Comparison of ENCODE assay signal across 1 cellular context in the genomic region with DNA sequence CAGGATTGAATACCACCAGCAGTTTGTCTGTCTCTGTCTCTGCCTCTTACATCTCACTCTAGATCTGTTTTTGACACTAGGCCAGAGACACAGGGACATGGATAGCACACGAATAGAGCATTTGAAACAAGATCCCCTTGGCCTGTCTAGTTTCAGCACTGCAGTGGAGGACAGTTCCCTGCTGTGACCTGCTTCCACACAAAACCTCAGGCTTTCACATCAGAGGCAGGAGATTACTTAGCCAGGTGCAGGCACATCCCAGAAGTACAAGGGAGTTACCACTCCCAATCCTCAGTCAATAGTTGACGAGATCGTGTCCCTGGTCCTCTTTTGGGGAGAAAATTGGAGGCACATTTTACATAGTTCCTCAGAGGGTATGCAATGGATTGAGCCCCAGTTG.
TF ChIP-seq lines count a peak whose summit lies in the region.

No MANE protein-coding gene starts in this region.

TF ChIP-seq in K562, 482 proteins besides CTCF, POLR2A, EP300 and RAD21 (continued from another document and continues in another):
- TF ChIP-seq, protein P1, sequence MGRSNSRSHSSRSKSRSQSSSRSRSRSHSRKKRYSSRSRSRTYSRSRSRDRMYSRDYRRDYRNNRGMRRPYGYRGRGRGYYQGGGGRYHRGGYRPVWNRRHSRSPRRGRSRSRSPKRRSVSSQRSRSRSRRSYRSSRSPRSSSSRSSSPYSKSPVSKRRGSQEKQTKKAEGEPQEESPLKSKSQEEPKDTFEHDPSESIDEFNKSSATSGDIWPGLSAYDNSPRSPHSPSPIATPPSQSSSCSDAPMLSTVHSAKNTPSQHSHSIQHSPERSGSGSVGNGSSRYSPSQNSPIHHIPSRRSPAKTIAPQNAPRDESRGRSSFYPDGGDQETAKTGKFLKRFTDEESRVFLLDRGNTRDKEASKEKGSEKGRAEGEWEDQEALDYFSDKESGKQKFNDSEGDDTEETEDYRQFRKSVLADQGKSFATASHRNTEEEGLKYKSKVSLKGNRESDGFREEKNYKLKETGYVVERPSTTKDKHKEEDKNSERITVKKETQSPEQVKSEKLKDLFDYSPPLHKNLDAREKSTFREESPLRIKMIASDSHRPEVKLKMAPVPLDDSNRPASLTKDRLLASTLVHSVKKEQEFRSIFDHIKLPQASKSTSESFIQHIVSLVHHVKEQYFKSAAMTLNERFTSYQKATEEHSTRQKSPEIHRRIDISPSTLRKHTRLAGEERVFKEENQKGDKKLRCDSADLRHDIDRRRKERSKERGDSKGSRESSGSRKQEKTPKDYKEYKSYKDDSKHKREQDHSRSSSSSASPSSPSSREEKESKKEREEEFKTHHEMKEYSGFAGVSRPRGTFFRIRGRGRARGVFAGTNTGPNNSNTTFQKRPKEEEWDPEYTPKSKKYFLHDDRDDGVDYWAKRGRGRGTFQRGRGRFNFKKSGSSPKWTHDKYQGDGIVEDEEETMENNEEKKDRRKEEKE (IDR thresholded peaks at IDR 0.05; ENCODE audit: borderline replicate concordance in 1 of 2, control insufficient read depth in 1 of 2, low read depth in 2 of 2, low read length in 1 of 2): no peak
- TF ChIP-seq JUN (IDR thresholded peaks at IDR 0.05; ENCODE audit: borderline replicate concordance, low read depth, low read length) (no peak), JUN (CRISPR knock-in tag; IDR thresholded peaks at IDR 0.05; ENCODE audit: borderline replicate concordance) (no peak), IRF9 (tag; IDR thresholded peaks at IDR 0.05) (no peak), PURB (CRISPR knock-in tag; IDR thresholded peaks at IDR 0.05; ENCODE audit: low read depth) (no peak), RB1 (IDR thresholded peaks at IDR 0.05; ENCODE audit: low read depth) (no peak), FOSL1 (tag; conservative IDR thresholded peaks at IDR 0.05) (no peak), HMBOX1 (IDR thresholded peaks at IDR 0.05) (no peak), KDM1A (IDR thresholded peaks at IDR 0.05) (no peak), ZNF197 (CRISPR knock-in tag; IDR thresholded peaks at IDR 0.05; ENCODE audit: low read depth) (no peak), SLC30A9 (CRISPR knock-in tag; IDR thresholded peaks at IDR 0.05) (no peak), CHD1 (IDR thresholded peaks at IDR 0.05; ENCODE audit: low read length) (no peak), CREM (IDR thresholded peaks at IDR 0.05; ENCODE audit: low read depth) (0 out of 2 replicates have a peak, but pooled peaks have one; percentile 24), CBX1 (IDR thresholded peaks at IDR 0.05; ENCODE audit: low read depth) (no peak), CBX5 (IDR thresholded peaks at IDR 0.05; ENCODE audit: borderline replicate concordance, low read depth) (no peak), ELF1 (tag; IDR thresholded peaks at IDR 0.05) (no peak), KLF13 (tag; IDR thresholded peaks at IDR 0.05; ENCODE audit: borderline replicate concordance, low read depth) (no peak), GABPB2 (CRISPR knock-in tag; conservative IDR thresholded peaks at IDR 0.05) (no peak), GTF2A2 (tag; IDR thresholded peaks at IDR 0.05) (no peak), TOE1 (IDR thresholded peaks at IDR 0.05; ENCODE audit: borderline replicate concordance) (no peak), TOE1 (CRISPR knock-in tag; IDR thresholded peaks at IDR 0.05; ENCODE audit: borderline replicate concordance, low read depth) (no peak), ZNF766 (CRISPR knock-in tag; conservative IDR thresholded peaks at IDR 0.05) (peak; percentile 75), ZNF778 (CRISPR knock-in tag; IDR thresholded peaks at IDR 0.05) (no peak), COPS2 (conservative IDR thresholded peaks at IDR 0.05) (no peak)
- TF ChIP-seq, protein P2, sequence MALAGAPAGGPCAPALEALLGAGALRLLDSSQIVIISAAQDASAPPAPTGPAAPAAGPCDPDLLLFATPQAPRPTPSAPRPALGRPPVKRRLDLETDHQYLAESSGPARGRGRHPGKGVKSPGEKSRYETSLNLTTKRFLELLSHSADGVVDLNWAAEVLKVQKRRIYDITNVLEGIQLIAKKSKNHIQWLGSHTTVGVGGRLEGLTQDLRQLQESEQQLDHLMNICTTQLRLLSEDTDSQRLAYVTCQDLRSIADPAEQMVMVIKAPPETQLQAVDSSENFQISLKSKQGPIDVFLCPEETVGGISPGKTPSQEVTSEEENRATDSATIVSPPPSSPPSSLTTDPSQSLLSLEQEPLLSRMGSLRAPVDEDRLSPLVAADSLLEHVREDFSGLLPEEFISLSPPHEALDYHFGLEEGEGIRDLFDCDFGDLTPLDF (CRISPR knock-in tag; IDR thresholded peaks at IDR 0.05): no peak
- TF ChIP-seq, protein P3, sequence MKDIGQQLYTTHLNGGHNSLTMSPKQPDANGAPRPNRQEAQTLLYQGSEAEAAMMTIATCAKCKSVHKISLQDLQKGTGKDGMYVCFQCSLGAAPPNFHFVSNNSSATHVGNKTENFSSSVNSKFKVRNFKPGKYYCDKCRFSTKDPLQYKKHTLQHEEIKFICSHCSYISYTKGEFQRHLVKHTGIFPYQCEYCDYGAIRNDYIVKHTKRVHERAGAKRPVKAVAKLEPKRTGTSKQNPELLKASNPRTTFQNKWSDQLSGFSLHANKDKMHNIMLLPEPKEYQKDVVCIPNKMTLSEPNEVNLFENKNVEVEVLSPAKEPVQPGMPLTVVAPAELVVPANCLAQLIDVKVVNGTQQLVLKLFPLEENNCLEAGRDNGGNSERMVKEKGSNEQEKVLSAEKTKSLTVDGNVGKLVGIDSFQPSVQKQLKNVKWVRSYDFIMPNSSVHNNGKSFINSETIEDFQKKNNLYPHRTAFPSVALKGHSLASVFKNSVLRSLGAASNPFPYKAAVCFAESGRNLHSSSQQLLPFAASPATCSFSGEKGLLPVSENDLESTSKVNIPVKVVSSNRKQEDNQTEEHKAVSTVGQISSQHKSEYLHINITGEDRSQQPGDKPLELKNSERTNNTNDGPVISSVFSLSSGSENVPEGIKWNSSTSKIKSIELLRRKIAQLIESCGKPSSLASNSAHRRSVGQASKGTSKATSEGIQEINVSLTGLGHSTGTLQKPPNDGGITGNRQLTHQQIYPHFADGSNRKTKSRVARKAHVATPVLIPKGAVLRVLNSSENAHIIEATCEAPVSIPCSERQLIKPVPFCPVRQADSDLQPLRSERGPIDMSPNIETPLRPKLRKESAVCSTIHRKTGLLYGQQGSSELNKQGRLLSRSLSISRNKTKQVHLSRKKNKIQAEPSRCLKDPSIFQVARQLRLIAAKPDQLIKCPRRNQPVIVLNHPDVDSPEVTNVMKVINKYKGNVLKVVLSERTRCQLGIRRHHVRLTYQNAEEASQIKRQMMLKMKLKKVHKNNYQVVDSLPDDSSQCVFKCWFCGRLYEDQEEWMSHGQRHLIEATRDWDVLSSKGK (CRISPR knock-in tag; IDR thresholded peaks at IDR 0.05): no peak
- TF ChIP-seq, protein P4, sequence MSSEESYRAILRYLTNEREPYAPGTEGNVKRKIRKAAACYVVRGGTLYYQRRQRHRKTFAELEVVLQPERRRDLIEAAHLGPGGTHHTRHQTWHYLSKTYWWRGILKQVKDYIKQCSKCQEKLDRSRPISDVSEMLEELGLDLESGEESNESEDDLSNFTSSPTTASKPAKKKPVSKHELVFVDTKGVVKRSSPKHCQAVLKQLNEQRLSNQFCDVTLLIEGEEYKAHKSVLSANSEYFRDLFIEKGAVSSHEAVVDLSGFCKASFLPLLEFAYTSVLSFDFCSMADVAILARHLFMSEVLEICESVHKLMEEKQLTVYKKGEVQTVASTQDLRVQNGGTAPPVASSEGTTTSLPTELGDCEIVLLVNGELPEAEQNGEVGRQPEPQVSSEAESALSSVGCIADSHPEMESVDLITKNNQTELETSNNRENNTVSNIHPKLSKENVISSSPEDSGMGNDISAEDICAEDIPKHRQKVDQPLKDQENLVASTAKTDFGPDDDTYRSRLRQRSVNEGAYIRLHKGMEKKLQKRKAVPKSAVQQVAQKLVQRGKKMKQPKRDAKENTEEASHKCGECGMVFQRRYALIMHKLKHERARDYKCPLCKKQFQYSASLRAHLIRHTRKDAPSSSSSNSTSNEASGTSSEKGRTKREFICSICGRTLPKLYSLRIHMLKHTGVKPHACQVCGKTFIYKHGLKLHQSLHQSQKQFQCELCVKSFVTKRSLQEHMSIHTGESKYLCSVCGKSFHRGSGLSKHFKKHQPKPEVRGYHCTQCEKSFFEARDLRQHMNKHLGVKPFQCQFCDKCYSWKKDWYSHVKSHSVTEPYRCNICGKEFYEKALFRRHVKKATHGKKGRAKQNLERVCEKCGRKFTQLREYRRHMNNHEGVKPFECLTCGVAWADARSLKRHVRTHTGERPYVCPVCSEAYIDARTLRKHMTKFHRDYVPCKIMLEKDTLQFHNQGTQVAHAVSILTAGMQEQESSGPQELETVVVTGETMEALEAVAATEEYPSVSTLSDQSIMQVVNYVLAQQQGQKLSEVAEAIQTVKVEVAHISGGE (CRISPR knock-in tag; IDR thresholded peaks at IDR 0.05): no peak
- TF ChIP-seq, protein P5, sequence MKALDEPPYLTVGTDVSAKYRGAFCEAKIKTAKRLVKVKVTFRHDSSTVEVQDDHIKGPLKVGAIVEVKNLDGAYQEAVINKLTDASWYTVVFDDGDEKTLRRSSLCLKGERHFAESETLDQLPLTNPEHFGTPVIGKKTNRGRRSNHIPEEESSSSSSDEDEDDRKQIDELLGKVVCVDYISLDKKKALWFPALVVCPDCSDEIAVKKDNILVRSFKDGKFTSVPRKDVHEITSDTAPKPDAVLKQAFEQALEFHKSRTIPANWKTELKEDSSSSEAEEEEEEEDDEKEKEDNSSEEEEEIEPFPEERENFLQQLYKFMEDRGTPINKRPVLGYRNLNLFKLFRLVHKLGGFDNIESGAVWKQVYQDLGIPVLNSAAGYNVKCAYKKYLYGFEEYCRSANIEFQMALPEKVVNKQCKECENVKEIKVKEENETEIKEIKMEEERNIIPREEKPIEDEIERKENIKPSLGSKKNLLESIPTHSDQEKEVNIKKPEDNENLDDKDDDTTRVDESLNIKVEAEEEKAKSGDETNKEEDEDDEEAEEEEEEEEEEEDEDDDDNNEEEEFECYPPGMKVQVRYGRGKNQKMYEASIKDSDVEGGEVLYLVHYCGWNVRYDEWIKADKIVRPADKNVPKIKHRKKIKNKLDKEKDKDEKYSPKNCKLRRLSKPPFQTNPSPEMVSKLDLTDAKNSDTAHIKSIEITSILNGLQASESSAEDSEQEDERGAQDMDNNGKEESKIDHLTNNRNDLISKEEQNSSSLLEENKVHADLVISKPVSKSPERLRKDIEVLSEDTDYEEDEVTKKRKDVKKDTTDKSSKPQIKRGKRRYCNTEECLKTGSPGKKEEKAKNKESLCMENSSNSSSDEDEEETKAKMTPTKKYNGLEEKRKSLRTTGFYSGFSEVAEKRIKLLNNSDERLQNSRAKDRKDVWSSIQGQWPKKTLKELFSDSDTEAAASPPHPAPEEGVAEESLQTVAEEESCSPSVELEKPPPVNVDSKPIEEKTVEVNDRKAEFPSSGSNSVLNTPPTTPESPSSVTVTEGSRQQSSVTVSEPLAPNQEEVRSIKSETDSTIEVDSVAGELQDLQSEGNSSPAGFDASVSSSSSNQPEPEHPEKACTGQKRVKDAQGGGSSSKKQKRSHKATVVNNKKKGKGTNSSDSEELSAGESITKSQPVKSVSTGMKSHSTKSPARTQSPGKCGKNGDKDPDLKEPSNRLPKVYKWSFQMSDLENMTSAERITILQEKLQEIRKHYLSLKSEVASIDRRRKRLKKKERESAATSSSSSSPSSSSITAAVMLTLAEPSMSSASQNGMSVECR (CRISPR knock-in tag; IDR thresholded peaks at IDR 0.05): no peak
- TF ChIP-seq, protein P6, sequence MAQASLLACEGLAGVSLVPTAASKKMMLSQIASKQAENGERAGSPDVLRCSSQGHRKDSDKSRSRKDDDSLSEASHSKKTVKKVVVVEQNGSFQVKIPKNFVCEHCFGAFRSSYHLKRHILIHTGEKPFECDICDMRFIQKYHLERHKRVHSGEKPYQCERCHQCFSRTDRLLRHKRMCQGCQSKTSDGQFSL (CRISPR knock-in tag; IDR thresholded peaks at IDR 0.05): no peak
- TF ChIP-seq, protein P6 (tag; IDR thresholded peaks at IDR 0.05): no peak
- TF ChIP-seq, protein P7, sequence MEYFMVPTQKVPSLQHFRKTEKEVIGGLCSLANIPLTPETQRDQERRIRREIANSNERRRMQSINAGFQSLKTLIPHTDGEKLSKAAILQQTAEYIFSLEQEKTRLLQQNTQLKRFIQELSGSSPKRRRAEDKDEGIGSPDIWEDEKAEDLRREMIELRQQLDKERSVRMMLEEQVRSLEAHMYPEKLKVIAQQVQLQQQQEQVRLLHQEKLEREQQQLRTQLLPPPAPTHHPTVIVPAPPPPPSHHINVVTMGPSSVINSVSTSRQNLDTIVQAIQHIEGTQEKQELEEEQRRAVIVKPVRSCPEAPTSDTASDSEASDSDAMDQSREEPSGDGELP (CRISPR knock-in tag; IDR thresholded peaks at IDR 0.05; ENCODE audit: borderline replicate concordance): no peak
- TF ChIP-seq, protein P8, sequence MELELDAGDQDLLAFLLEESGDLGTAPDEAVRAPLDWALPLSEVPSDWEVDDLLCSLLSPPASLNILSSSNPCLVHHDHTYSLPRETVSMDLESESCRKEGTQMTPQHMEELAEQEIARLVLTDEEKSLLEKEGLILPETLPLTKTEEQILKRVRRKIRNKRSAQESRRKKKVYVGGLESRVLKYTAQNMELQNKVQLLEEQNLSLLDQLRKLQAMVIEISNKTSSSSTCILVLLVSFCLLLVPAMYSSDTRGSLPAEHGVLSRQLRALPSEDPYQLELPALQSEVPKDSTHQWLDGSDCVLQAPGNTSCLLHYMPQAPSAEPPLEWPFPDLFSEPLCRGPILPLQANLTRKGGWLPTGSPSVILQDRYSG (tag; conservative IDR thresholded peaks at IDR 0.05; ENCODE audit: low read depth): no peak
- TF ChIP-seq, protein P9, sequence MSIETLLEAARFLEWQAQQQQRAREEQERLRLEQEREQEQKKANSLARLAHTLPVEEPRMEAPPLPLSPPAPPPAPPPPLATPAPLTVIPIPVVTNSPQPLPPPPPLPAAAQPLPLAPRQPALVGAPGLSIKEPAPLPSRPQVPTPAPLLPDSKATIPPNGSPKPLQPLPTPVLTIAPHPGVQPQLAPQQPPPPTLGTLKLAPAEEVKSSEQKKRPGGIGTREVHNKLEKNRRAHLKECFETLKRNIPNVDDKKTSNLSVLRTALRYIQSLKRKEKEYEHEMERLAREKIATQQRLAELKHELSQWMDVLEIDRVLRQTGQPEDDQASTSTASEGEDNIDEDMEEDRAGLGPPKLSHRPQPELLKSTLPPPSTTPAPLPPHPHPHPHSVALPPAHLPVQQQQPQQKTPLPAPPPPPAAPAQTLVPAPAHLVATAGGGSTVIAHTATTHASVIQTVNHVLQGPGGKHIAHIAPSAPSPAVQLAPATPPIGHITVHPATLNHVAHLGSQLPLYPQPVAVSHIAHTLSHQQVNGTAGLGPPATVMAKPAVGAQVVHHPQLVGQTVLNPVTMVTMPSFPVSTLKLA (conservative IDR thresholded peaks at IDR 0.05): no peak
